In genomic region chr1:223123238-223123976, GRCh38 we compare ENCODE assay signal across 8 cellular contexts. TPM values are rescaled to one million over a fixed set of nuclear protein-coding genes. Genes with fewer than 3 reads are reported as not detected.
A peak's percentile ranks its signal among the peaks of the same experiment; 100 is the strongest.
DNase-seq lines count a peak whose midpoint lies in the region; ATAC-seq and TF ChIP-seq lines count a peak whose summit lies in the region.

No MANE protein-coding gene starts in this region.

- peaks cover 2 to 5% (median 3%) of the 10 kb centered on the region in 4 donors for H3K4me1 ChIP-seq in liver (ENCODE audit: control insufficient read depth in 4 of 4, insufficient read depth in 4 of 4, low read length in 3 of 4)

- DNase-seq in AG04449 (ENCODE audit: low read depth, low spot score), result no peak
- DNase-seq in NCI-H2196 (lab: John Stamatoyannopoulos, UW; ENCODE audit: unreplicated experiment), result peak; percentile 59
- peak; percentile 21 to 48 (median 34) for DNase-seq in activated CD4-positive, CD25-positive, alpha-beta regulatory T cell (lab: John Stamatoyannopoulos, UW)
- peak; percentile 65 for DNase-seq in central memory CD4-positive, alpha-beta T cell
- DNase-seq in stimulated activated CD4-positive, alpha-beta T cell treated with anti-CD3 and anti-CD28 coated beads, TNF-alpha, amount 100 ng/mL, for 48 hours (ENCODE audit: low read depth in 3 of 3), result peak; percentile 50 to 66 (median 55)

- H3K27me3 ChIP-seq in liver (ENCODE audit: control insufficient read depth in 4 of 4, insufficient read depth in 4 of 4, low read length in 3 of 4), result no peaks in the 10 kb centered on the region

- no peak overlapping the region for H3K9ac ChIP-seq in liver (ENCODE audit: low read depth in 1 of 2, low read length in 2 of 2)

- H3K4me3 ChIP-seq in AG04449 (ENCODE audit: low read depth, low read length) (no peak overlapping the region), liver (ENCODE audit: low read depth in 1 of 3, low read length in 3 of 3) (no peak overlapping the region)

- POLR2A ChIA-PET in AG04449 (lab: Yijun Ruan, JAX), result no interaction called here

- ATAC-seq in GM18858 (IDR thresholded peaks at IDR 0.05; ENCODE audit: unreplicated experiment), result peak; percentile 87
- peak; percentile 88 for ATAC-seq in HG03064 (IDR thresholded peaks at IDR 0.05; ENCODE audit: low read depth, unreplicated experiment)

- WGBS in liver, result 30% methylated on average over 16 of the region's 16 CpGs

- TF ChIP-seq CTCF in AG04449 (IDR thresholded peaks at IDR 0.05; ENCODE audit: insufficient read depth, low read length, missing control alignments) (peak; percentile 81), liver (IDR thresholded peaks at IDR 0.05; ENCODE audit: low read depth, low read length, missing input control) (peak; percentile 81)

- H3K36me3 ChIP-seq in liver (ENCODE audit: control insufficient read depth in 4 of 4, insufficient read depth in 3 of 4, low read depth in 1 of 4, low read length in 3 of 4), result no peaks in the 10 kb centered on the region

- H3K27ac ChIP-seq in liver (ENCODE audit: low read depth in 1 of 2, low read length in 2 of 2), result no peak overlapping the region

- CTCF ChIA-PET in AG04449 (lab: Yijun Ruan, JAX), result interaction anchor here (0.7 to 15.3 kb wide), 59 partner anchors 10 to 658 kb away, joined by 3 to 296 read pairs (median 4); partner anchors contain the start of genes FAM177B and TLR5

- H3K9me3 ChIP-seq in liver (ENCODE audit: control insufficient read depth in 4 of 4, low read length in 3 of 4), result no peaks in the 10 kb centered on the region

- peak; percentile 83 to 95 for TF ChIP-seq RAD21 in liver (IDR thresholded peaks at IDR 0.05)

TF ChIP-seq in liver, 16 proteins besides CTCF, POLR2A, EP300 and RAD21:
- no peak for TF ChIP-seq SP1 (IDR thresholded peaks at IDR 0.05)
- TF ChIP-seq RXRA (IDR thresholded peaks at IDR 0.05), result no peak

RNA-seq across cellular contexts. Expression of gene TLR5, which starts 19.6 kb away (rescaled TPM):
- total RNA-seq in liver, result 1 to 10 TPM in 1 of 2 donors, under 1 TPM in 1; 0.93 to 2.4 TPM
- 1 to 10 TPM; 1.1 to 2.0 TPM for polyA plus RNA-seq in liver
